ENCODE assay signal across 16 cellular contexts in genomic region chr6:133893324-133893692, GRCh38. TPM values are rescaled to one million over a fixed set of nuclear protein-coding genes. Genes with fewer than 3 reads are reported as not detected.
DNase-seq lines count a peak whose midpoint lies in the region; ATAC-seq and TF ChIP-seq lines count a peak whose summit lies in the region.
"Had no signal": no experiment of that assay in that cellular context is flagged by ENCODE, and none has a peak within 500 bp of the region (broad histone marks: within the 10 kb centered on the region; RNA-seq: fewer than 3 reads in every experiment).

No MANE protein-coding gene starts in this region.

- H3K9ac ChIP-seq in ES-I3 (ENCODE audit: low read depth, low read length), result peak overlapping the region; percentile 40; the same call in 1 of the 2 replicates

- no peaks in the 10 kb centered on the region for H3K9me2 ChIP-seq in hepatocyte (replicated peaks; ENCODE audit: insufficient read depth)

- ATAC-seq in GM19351 (IDR thresholded peaks at IDR 0.05; ENCODE audit: unreplicated experiment), result no peak

- H3K27me3 Mint-ChIP-seq in progenitor cell of endocrine pancreas, result peaks cover 97% of the 10 kb centered on the region
- H3K27me3 Mint-ChIP-seq in Caco-2 (ENCODE audit: insufficient read depth, unreplicated experiment), result peaks cover 54% of the 10 kb centered on the region

- POLR2A ChIA-PET in Caco-2 (lab: Charles Lee), result no interaction called here

- CTCF ChIA-PET in Caco-2 (lab: Charles Lee), result no interaction called here

- TF ChIP-seq CTCF in hepatocyte (IDR thresholded peaks at IDR 0.05; ENCODE audit: poor library complexity), result no peak
- no peak for TF ChIP-seq CTCF in progenitor cell of endocrine pancreas (IDR thresholded peaks at IDR 0.05; ENCODE audit: unreplicated experiment)
- no peak for TF ChIP-seq CTCF in Caco-2 (IDR thresholded peaks at IDR 0.05; ENCODE audit: insufficient read depth in 1 of 2, low read depth in 1 of 2, low read length in 1 of 2, severe bottlenecking in 1 of 2, unreplicated experiment in 1 of 2)

- WGBS in hepatocyte (ENCODE audit: low lambda C conversion rate, missing lambda C conversion rate), result 27% methylated on average over 9 of the region's 9 CpGs

- H3K27ac Mint-ChIP-seq in progenitor cell of endocrine pancreas, result peak overlapping the region; percentile 15
- no peak overlapping the region for H3K27ac Mint-ChIP-seq in Caco-2 (ENCODE audit: unreplicated experiment)
- H3K27ac Mint-ChIP-seq: activated CD4-positive, alpha-beta memory T cell treated with anti-CD3 and anti-CD28 coated beads, Interleukin-2, amount 10 ng/mL, durations not matched to agents 7 days and 5 days; CD4-positive, alpha-beta T cell; stimulated activated naive CD8-positive, alpha-beta T cell treated with anti-CD3 and anti-CD28 coated beads, Interleukin-15, Interleukin-2, amounts not matched to agents 100 ng/mL and 50 ng/mL, for 24 hours had no signal

- peaks cover 21% of the 10 kb centered on the region for H3K4me1 Mint-ChIP-seq in progenitor cell of endocrine pancreas (ENCODE audit: low read depth)
- H3K4me1 Mint-ChIP-seq in Caco-2 (ENCODE audit: low read depth, unreplicated experiment), result peaks cover 14% of the 10 kb centered on the region

- H3K4me3 ChIP-seq in MG63 (peak overlapping the region; percentile 80), hepatocyte (no peak overlapping the region), Caco-2 (ENCODE audit: low read depth, low read length) (no peak overlapping the region)

- no peak overlapping the region for H2AFZ ChIP-seq in hepatocyte

- no peaks in the 10 kb centered on the region for H3K36me3 Mint-ChIP-seq in progenitor cell of endocrine pancreas (ENCODE audit: insufficient read depth)
- peaks cover 5% of the 10 kb centered on the region for H3K36me3 Mint-ChIP-seq in Caco-2 (ENCODE audit: insufficient read depth, unreplicated experiment)

- intact Hi-C loops in Caco-2 (cut with micrococcal nuclease; ENCODE audit: unreplicated experiment), result no loop called here

- H3K4me3 Mint-ChIP-seq in progenitor cell of endocrine pancreas (ENCODE audit: low read depth), result no peak overlapping the region
- H3K4me3 Mint-ChIP-seq in Caco-2 (ENCODE audit: unreplicated experiment), result no peak overlapping the region
- H3K4me3 Mint-ChIP-seq: activated CD4-positive, alpha-beta memory T cell treated with anti-CD3 and anti-CD28 coated beads, Interleukin-2, amount 10 ng/mL, durations not matched to agents 7 days and 5 days; CD4-positive, alpha-beta T cell; stimulated activated naive CD8-positive, alpha-beta T cell treated with anti-CD3 and anti-CD28 coated beads, Interleukin-15, Interleukin-2, amounts not matched to agents 100 ng/mL and 50 ng/mL, for 24 hours had no signal

- no peaks in the 10 kb centered on the region for H4K20me1 ChIP-seq in hepatocyte (ENCODE audit: insufficient read depth, poor library complexity, severe bottlenecking)

- H3K36me3 ChIP-seq in ES-I3 (ENCODE audit: insufficient read depth, low read length) (no peaks in the 10 kb centered on the region), MG63 (peaks cover 83% of the 10 kb centered on the region), hepatocyte (replicated peaks; ENCODE audit: insufficient read depth, low read depth) (no peaks in the 10 kb centered on the region), Caco-2 (ENCODE audit: control insufficient read depth, insufficient read depth, low read length) (no peaks in the 10 kb centered on the region)

- no peaks in the 10 kb centered on the region for H3K9me3 Mint-ChIP-seq in progenitor cell of endocrine pancreas (ENCODE audit: low read depth)
- no peaks in the 10 kb centered on the region for H3K9me3 Mint-ChIP-seq in Caco-2 (ENCODE audit: unreplicated experiment)
- H3K9me3 Mint-ChIP-seq: activated CD4-positive, alpha-beta memory T cell treated with anti-CD3 and anti-CD28 coated beads, Interleukin-2, amount 10 ng/mL, durations not matched to agents 7 days and 5 days; CD4-positive, alpha-beta T cell; stimulated activated naive CD8-positive, alpha-beta T cell treated with anti-CD3 and anti-CD28 coated beads, Interleukin-15, Interleukin-2, amounts not matched to agents 100 ng/mL and 50 ng/mL, for 24 hours had no signal

- no peaks in the 10 kb centered on the region for H3K9me3 ChIP-seq in ES-I3 (ENCODE audit: control insufficient read depth, insufficient read depth, low read length)
- H3K9me3 ChIP-seq in MG63, result no peaks in the 10 kb centered on the region
- H3K9me3 ChIP-seq in hepatocyte (ENCODE audit: low read depth), result no peaks in the 10 kb centered on the region
- H3K9me3 ChIP-seq in Caco-2, result no peaks in the 10 kb centered on the region

- peaks cover 10% of the 10 kb centered on the region for H3K79me2 ChIP-seq in hepatocyte

- H3K27me3 ChIP-seq in MG63, result no peaks in the 10 kb centered on the region
- H3K27me3 ChIP-seq in hepatocyte, result peaks cover 95% of the 10 kb centered on the region
- peaks cover 3% of the 10 kb centered on the region for H3K27me3 ChIP-seq in Caco-2 (replicated peaks; ENCODE audit: control insufficient read depth, insufficient read depth, low read length)

- peak overlapping the region; percentile 72 for H3K4me2 ChIP-seq in hepatocyte

- H3K4me1 ChIP-seq in ES-I3 (ENCODE audit: insufficient read depth, low read length), result peaks cover 6% of the 10 kb centered on the region
- peaks cover 34% of the 10 kb centered on the region for H3K4me1 ChIP-seq in hepatocyte (ENCODE audit: insufficient read depth)
- H3K4me1 ChIP-seq in Caco-2, result peaks cover 9% of the 10 kb centered on the region

- no TSS peak for BruUV-seq in Caco-2 (replicated peaks; lab: Mats Ljungman, UMichigan)

- DNase-seq in MG63, result no peak
- DNase-seq in hepatocyte (ENCODE audit: low spot score), result no peak
- DNase-seq in progenitor cell of endocrine pancreas (ENCODE audit: low spot score, unreplicated experiment), result no peak
- no peak for DNase-seq in stimulated activated CD4-positive, alpha-beta T cell treated with anti-CD3 and anti-CD28 coated beads, Interleukin-4, amount 100 ng/mL, for 24 hours
- no peak for DNase-seq in occipital lobe (lab: John Stamatoyannopoulos, UW)
- DNase-seq in Caco-2, result no peak
- DNase-seq: activated CD4-positive, alpha-beta memory T cell treated with anti-CD3 and anti-CD28 coated beads, Interleukin-2, amount 10 ng/mL, durations not matched to agents 7 days and 5 days; activated gamma-delta T cell treated with Interleukin-2 at 50 U/mL for 16 hours; CD4-positive, alpha-beta T cell; GOT3; hypothalamus; KBM-7; NCI-H146 had no signal

- peak overlapping the region; percentile 27 for H3K27ac ChIP-seq in hepatocyte

RNA-seq across cellular contexts. Expression of gene TCF21, which starts 4.4 kb away (rescaled TPM):
- 20.4 and 33.2 TPM in 2 replicates for total RNA-seq in MG63 (2014; rRNA removed; shearing (Covaris generic); ENCODE audit: low replicate concordance)
- total RNA-seq in hepatocyte (9.0 and 10.1 TPM in 2 replicates), progenitor cell of endocrine pancreas (not detected in 2 replicates), occipital lobe (not detected), Caco-2 (2022) (not detected in 2 replicates)
- polyA plus RNA-seq in hepatocyte, result 8.2 and 8.6 TPM in 2 replicates
- total RNA-seq: activated CD4-positive, alpha-beta memory T cell treated with anti-CD3 and anti-CD28 coated beads, Interleukin-2, amount 10 ng/mL, durations not matched to agents 7 days and 5 days; CD4-positive, alpha-beta T cell had no signal

RNA-seq across cellular contexts. Expression of gene TBPL1, which starts 59.7 kb away (rescaled TPM):
- 40.7 and 73.5 TPM in 2 replicates for total RNA-seq in MG63 (2014; rRNA removed; shearing (Covaris generic); ENCODE audit: low replicate concordance)
- 26.2 and 38.1 TPM in 2 replicates for total RNA-seq in hepatocyte
- polyA plus RNA-seq in hepatocyte, result 36.8 and 38.8 TPM in 2 replicates
- 45.2 and 48.4 TPM in 2 replicates for total RNA-seq in progenitor cell of endocrine pancreas
- 41.0 TPM for total RNA-seq in occipital lobe
- total RNA-seq in Caco-2 (2022), result 19.3 and 23.6 TPM in 2 replicates
